Comparison of ENCODE assay signal across 1 cellular context in genomic region chrX:24147165-24147564, GRCh38.
TF ChIP-seq lines count a peak whose summit lies in the region.

No MANE protein-coding gene starts in this region.

TF ChIP-seq in GM12878, 131 proteins besides CTCF, POLR2A, EP300 and RAD21 (continued from another document):
- TF ChIP-seq SKIL (IDR thresholded peaks at IDR 0.05; ENCODE audit: low read depth, poor library complexity, severe bottlenecking) (no peak), CBFB (IDR thresholded peaks at IDR 0.05; ENCODE audit: low read depth) (no peak), PAX8 (IDR thresholded peaks at IDR 0.05) (no peak), ZSCAN29 (IDR thresholded peaks at IDR 0.05) (no peak), JUND (IDR thresholded peaks at IDR 0.05; ENCODE audit: low read depth, low read length) (no peak), PBX3 (IDR thresholded peaks at IDR 0.05; ENCODE audit: insufficient replicate concordance, low read depth, low read length) (no peak)
